9 cellular contexts compared by ENCODE assay signal in genomic region chr4:2936773-2937145, GRCh38. TPM values are rescaled to one million over a fixed set of nuclear protein-coding genes. Genes with fewer than 3 reads are reported as not detected.
DNase-seq lines count a peak whose midpoint lies in the region; ATAC-seq, FAIRE-seq and TF ChIP-seq lines count a peak whose summit lies in the region.
"Had no signal": no experiment of that assay in that cellular context is flagged by ENCODE, and none has a peak within 500 bp of the region (broad histone marks: within the 10 kb centered on the region; RNA-seq: fewer than 3 reads in every experiment).

No MANE protein-coding gene starts in this region.

- no peak for TF ChIP-seq CTCF in bronchial epithelial cell (IDR thresholded peaks at IDR 0.05; ENCODE audit: insufficient read depth, low read length, severe bottlenecking)

- H3K4me1 ChIP-seq in CD4-positive, alpha-beta memory T cell (ENCODE audit: insufficient read depth, low read length): peaks cover 49% of the 10 kb centered on the region

- CTCF ChIA-PET in CD4-positive, alpha-beta memory T cell (lab: Charles Lee; ENCODE audit: partially characterized antibody): interaction anchor here (1.2 to 1.8 kb wide), 4 partner anchors 19 to 173 kb away, joined by 3 to 8 read pairs (median 6); no protein-coding TSS in a partner anchor

- intact Hi-C loops in CD4-positive, alpha-beta memory T cell (cut with micrococcal nuclease): loop anchor here (10.0 kb wide), 1 partner anchor 402 kb away; the partner anchor contains the start of gene FAM193A
- intact Hi-C loops in posterior cingulate gyrus (cut with DNase I): loop anchor here (10.0 kb wide), 1 partner anchor 172 kb away; no protein-coding TSS in a partner anchor

- H3K36me3 Mint-ChIP-seq in CD4-positive, alpha-beta memory T cell: peaks cover 17 to 56% of the 10 kb centered on the region in 2 donors

- H3K27me3 Mint-ChIP-seq in CD4-positive, alpha-beta memory T cell: no peaks in the 10 kb centered on the region

- peaks cover 34 to 59% (median 42%) of the 10 kb centered on the region in 4 donors for H3K4me1 Mint-ChIP-seq in CD4-positive, alpha-beta memory T cell

- H3K4me3 Mint-ChIP-seq in CD4-positive, alpha-beta memory T cell: peak overlapping the region; percentile 88 to 92 (median 89)

- POLR2A ChIA-PET in CD4-positive, alpha-beta memory T cell (lab: Charles Lee; ENCODE audit: partially characterized antibody): interaction anchor here (0.8 to 5.4 kb wide), 11 partner anchors 8 to 173 kb away, joined by 3 to 82 read pairs (median 15); partner anchors contain the start of genes GRK4 and NOP14

- H3K4me3 ChIP-seq in CD4-positive, alpha-beta memory T cell (ENCODE audit: low read length in 2 of 2): no peak overlapping the region
- H3K4me3 ChIP-seq in bronchial epithelial cell (ENCODE audit: low read depth, low read length): no peak overlapping the region

- peak in 1 of 5 donors; percentile 78 for DNase-seq in CD4-positive, alpha-beta memory T cell
- DNase-seq in RPMI7951 (ENCODE audit: low read depth) (peak; percentile 83), bronchial epithelial cell (ENCODE audit: low read depth) (peak; percentile 93), posterior cingulate gyrus (peak in 6 of 10 donors; percentile 45 to 95 (median 80)), NCI-H2227 treated with DMSO at 0.1 percent for 48 hours (lab: John Stamatoyannopoulos, UW) (no peak)

- peak; percentile 94 for FAIRE-seq in bronchial epithelial cell (lab: Jason Lieb, UNC)

- peak overlapping the region; percentile 97 for H3K27ac ChIP-seq in CD4-positive, alpha-beta memory T cell (ENCODE audit: low read depth, low read length)

- no peaks in the 10 kb centered on the region for H3K9me3 Mint-ChIP-seq in CD4-positive, alpha-beta memory T cell

- H3K27me3 ChIP-seq in CD4-positive, alpha-beta memory T cell (ENCODE audit: insufficient read depth, low read length): no peaks in the 10 kb centered on the region
- H3K27me3 ChIP-seq in bronchial epithelial cell (ENCODE audit: control insufficient read depth, insufficient read depth, low read length): no peaks in the 10 kb centered on the region

- ATAC-seq in GM21723 (IDR thresholded peaks at IDR 0.05; ENCODE audit: unreplicated experiment): peak; percentile 39
- no peak for ATAC-seq in HG02678 (IDR thresholded peaks at IDR 0.05; ENCODE audit: unreplicated experiment)
- no peak for ATAC-seq in GM18519 (IDR thresholded peaks at IDR 0.05; ENCODE audit: low FRiP score, unreplicated experiment)

- peaks cover 32% of the 10 kb centered on the region for H3K36me3 ChIP-seq in CD4-positive, alpha-beta memory T cell (ENCODE audit: insufficient read depth, low read length)
- peaks cover 32% of the 10 kb centered on the region for H3K36me3 ChIP-seq in bronchial epithelial cell (ENCODE audit: control insufficient read depth, insufficient read depth, low read length)

- H3K27ac Mint-ChIP-seq in CD4-positive, alpha-beta memory T cell: peak overlapping the region; percentile 90 to 99 (median 95)

- no peaks in the 10 kb centered on the region for H3K9me3 ChIP-seq in CD4-positive, alpha-beta memory T cell (ENCODE audit: control insufficient read depth in 1 of 2, low read length in 2 of 2)
- H3K9me3 ChIP-seq: HAP-1 had no signal

RNA-seq across cellular contexts. Expression of gene NOP14, which starts 26.4 kb away (rescaled TPM):
- total RNA-seq in CD4-positive, alpha-beta memory T cell: 10 to 100 TPM; 41.3 to 41.4 TPM
- polyA plus RNA-seq in CD4-positive, alpha-beta memory T cell: 10 to 100 TPM in 1 of 2 donors, 1 to 10 TPM in 1; 2.6 to 35.5 TPM
- 10.1 and 13.0 TPM in 2 replicates for total RNA-seq in RPMI7951 (2014; rRNA removed; shearing (Covaris generic))
- 20.9 and 31.1 TPM in 2 replicates for total RNA-seq in bronchial epithelial cell

RNA-seq across cellular contexts. Expression of gene GRK4, which starts 26.6 kb away (rescaled TPM):
- 1 to 10 TPM; 2.8 to 3.2 TPM for total RNA-seq in CD4-positive, alpha-beta memory T cell
- polyA plus RNA-seq in CD4-positive, alpha-beta memory T cell: 1 to 10 TPM in 1 of 2 donors, under 1 TPM in 1; 0.55 to 1.9 TPM
- 3.1 and 3.6 TPM in 2 replicates for total RNA-seq in RPMI7951 (2014; rRNA removed; shearing (Covaris generic))
- 1.4 and 3.7 TPM in 2 replicates for total RNA-seq in bronchial epithelial cell
